ENCODE assay signal across 8 cellular contexts in the genomic region with DNA sequence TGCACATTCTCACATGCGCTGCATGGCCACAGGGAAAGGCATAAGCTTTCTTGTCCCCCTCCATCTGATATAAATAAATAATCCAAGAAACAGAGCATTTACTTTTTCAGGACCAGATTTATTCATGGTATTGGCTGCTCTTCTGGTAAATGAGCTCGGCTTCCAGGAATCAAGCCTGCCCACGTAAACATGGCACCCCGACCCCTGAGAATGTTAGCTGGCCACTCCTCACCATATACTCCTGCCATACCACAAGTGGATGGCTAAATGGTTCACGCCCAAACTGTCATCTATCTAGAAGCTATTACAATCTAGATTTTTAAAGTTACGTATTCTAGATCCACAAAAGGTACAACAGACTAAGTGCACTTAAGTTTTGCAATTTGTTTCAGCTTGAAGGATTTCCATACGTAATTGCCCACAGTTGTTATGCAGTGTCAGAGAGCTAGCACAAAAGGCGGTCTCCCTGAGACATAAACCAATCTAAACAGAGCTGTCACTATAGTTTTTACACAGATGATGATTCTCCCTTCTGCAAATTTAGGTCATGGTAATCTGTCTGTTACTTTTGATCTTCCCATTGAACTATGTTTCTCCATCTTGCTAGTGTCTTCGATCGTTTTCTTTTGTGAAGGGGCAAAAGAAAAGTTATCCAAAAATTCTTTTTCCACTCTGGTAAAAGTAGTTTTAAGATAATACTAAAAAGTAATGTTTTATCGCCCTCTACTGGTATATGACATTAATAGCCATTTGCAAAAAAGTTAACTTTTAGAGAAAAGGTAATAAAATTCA. TPM values are rescaled to one million over a fixed set of nuclear protein-coding genes. Genes with fewer than 3 reads are reported as not detected.
A peak's percentile ranks its signal among the peaks of the same experiment; 100 is the strongest.
DNase-seq lines count a peak whose midpoint lies in the region; ATAC-seq and TF ChIP-seq lines count a peak whose summit lies in the region.

No MANE protein-coding gene starts in this region.

- H3K4me3 ChIP-seq in BE2C (ENCODE audit: low read depth, low read length) (no peak overlapping the region), SJCRH30 (0 out of 2 replicates have a peak overlapping the region, but pooled peaks have one; percentile 11), fibroblast of pulmonary artery (replicated peaks; ENCODE audit: low read depth, low read length) (no peak overlapping the region)

- peak; percentile 28; the same call in 1 of the 2 replicates for TF ChIP-seq CTCF in BE2C (IDR thresholded peaks at IDR 0.05; ENCODE audit: low read depth, low read length)
- TF ChIP-seq CTCF in fibroblast of pulmonary artery (IDR thresholded peaks at IDR 0.05; ENCODE audit: low read length, missing control alignments): peak; percentile 43

- H3K36me3 ChIP-seq in BE2C (no peaks in the 10 kb centered on the region), SJCRH30 (no peaks in the 10 kb centered on the region)

- peak overlapping the region; percentile 7; the same call in 1 of the 2 replicates for H3K27ac ChIP-seq in SJCRH30

- intact Hi-C loops in sciatic nerve (cut with DNase I): loop anchor here (5.0 kb wide), 2 partner anchors 620 to 915 kb away; no protein-coding TSS in a partner anchor

- no peaks in the 10 kb centered on the region for H3K9me3 ChIP-seq in BE2C
- no peaks in the 10 kb centered on the region for H3K9me3 ChIP-seq in SJCRH30 (replicated peaks)

- ATAC-seq in sciatic nerve (peak; percentile 46), HG03342 (IDR thresholded peaks at IDR 0.05; ENCODE audit: unreplicated experiment) (no peak)

- no peaks in the 10 kb centered on the region for H3K27me3 ChIP-seq in BE2C
- no peaks in the 10 kb centered on the region for H3K27me3 ChIP-seq in SJCRH30

- DNase-seq in BE2C (no peak), HCEC 1CT (peak; percentile 51), SJCRH30 (peak in 1 of 2 experiments; percentile 59), fibroblast of pulmonary artery (ENCODE audit: low read depth) (no peak), sciatic nerve (ENCODE audit: low spot score) (no peak), foreskin melanocyte (no peak)
- DNase-seq in stimulated activated CD4-positive, alpha-beta T cell treated with anti-CD3 and anti-CD28 coated beads, Interleukin-12 subunit alpha, Interleukin-12 subunit beta, amount 100 ng/mL, for 4 hours: no peak

- H3K4me1 ChIP-seq in BE2C (peaks cover 7% of the 10 kb centered on the region), SJCRH30 (peaks cover 18% of the 10 kb centered on the region)

RNA-seq across cellular contexts. Expression of a gene that starts 16.2 kb away (rescaled TPM):
- 0.09 TPM for polyA plus RNA-seq in BE2C (2012; ENCODE audit: insufficient read depth, insufficient read length, low read depth)
- total RNA-seq in SJCRH30 (2014; rRNA removed; shearing (Covaris generic)): 47.0 and 53.7 TPM in 2 replicates
- total RNA-seq in sciatic nerve: 57.5 TPM
